10 cellular contexts compared by ENCODE assay signal in the genomic region with DNA sequence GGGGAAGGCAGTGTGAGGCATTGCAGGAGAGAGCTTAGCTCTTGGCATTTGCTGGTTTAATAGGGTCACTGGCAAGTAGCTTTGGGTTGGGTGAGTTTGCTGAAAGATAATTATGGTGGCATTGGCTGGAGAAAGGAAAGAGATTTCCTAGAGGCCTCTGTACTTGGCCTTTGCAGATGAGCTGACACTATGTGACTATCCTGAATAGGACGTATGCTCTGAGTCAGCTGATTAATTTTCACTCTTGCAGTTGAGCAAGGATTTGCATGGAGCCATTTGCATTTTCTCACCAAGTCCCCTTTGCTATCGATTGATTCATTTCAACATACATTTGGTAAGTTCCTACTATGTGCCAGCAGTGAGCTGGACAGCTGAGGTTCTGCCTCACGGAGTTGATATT.
"Had no signal": no experiment of that assay in that cellular context is flagged by ENCODE, and none has a peak within 500 bp of the region (broad histone marks: within the 10 kb centered on the region; RNA-seq: fewer than 3 reads in every experiment).

No MANE protein-coding gene starts in this region.

- H3K9me3 ChIP-seq: ascending aorta, lower lobe of right lung, neutrophil had no signal

- H3K36me3 ChIP-seq: ascending aorta, lower lobe of right lung, neutrophil had no signal

- H3K4me3 ChIP-seq: ascending aorta, lower lobe of right lung had no signal

- DNase-seq: activated CD4-positive, alpha-beta T cell treated with anti-CD3 and anti-CD28 coated beads for 1 hour; activated CD4-positive, alpha-beta T cell treated with anti-CD3 and anti-CD28 coated beads, Interleukin-2, amount 50 U/mL, for 48 hours; activated naive CD4-positive, alpha-beta T cell treated with anti-CD3 and anti-CD28 coated beads, Interleukin-2, amount 10 ng/mL, durations not matched to agents 7 days and 5 days; erythroblast; kidney glomerular epithelial cell; lower lobe of right lung; stimulated activated CD4-positive, alpha-beta T cell treated with anti-CD3 and anti-CD28 coated beads, Interleukin-1b, Interleukin-23, amount 100 ng/mL, for 48 hours had no signal

- H3K27ac ChIP-seq: ascending aorta, lower lobe of right lung, neutrophil, VCaP had no signal

- H3K27me3 ChIP-seq: ascending aorta had no signal
